Comparison of ENCODE assay signal across 1 cellular context in genomic region chr15:30992073-30992363, GRCh38.
TF ChIP-seq lines count a peak whose summit lies in the region.

No MANE protein-coding gene starts in this region.

TF ChIP-seq in HepG2, 621 proteins besides CTCF, POLR2A, EP300 and RAD21 (continued from another document and continues in another):
- TF ChIP-seq, protein P1, sequence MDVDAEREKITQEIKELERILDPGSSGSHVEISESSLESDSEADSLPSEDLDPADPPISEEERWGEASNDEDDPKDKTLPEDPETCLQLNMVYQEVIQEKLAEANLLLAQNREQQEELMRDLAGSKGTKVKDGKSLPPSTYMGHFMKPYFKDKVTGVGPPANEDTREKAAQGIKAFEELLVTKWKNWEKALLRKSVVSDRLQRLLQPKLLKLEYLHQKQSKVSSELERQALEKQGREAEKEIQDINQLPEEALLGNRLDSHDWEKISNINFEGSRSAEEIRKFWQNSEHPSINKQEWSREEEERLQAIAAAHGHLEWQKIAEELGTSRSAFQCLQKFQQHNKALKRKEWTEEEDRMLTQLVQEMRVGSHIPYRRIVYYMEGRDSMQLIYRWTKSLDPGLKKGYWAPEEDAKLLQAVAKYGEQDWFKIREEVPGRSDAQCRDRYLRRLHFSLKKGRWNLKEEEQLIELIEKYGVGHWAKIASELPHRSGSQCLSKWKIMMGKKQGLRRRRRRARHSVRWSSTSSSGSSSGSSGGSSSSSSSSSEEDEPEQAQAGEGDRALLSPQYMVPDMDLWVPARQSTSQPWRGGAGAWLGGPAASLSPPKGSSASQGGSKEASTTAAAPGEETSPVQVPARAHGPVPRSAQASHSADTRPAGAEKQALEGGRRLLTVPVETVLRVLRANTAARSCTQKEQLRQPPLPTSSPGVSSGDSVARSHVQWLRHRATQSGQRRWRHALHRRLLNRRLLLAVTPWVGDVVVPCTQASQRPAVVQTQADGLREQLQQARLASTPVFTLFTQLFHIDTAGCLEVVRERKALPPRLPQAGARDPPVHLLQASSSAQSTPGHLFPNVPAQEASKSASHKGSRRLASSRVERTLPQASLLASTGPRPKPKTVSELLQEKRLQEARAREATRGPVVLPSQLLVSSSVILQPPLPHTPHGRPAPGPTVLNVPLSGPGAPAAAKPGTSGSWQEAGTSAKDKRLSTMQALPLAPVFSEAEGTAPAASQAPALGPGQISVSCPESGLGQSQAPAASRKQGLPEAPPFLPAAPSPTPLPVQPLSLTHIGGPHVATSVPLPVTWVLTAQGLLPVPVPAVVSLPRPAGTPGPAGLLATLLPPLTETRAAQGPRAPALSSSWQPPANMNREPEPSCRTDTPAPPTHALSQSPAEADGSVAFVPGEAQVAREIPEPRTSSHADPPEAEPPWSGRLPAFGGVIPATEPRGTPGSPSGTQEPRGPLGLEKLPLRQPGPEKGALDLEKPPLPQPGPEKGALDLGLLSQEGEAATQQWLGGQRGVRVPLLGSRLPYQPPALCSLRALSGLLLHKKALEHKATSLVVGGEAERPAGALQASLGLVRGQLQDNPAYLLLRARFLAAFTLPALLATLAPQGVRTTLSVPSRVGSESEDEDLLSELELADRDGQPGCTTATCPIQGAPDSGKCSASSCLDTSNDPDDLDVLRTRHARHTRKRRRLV (CRISPR knock-in tag; IDR thresholded peaks at IDR 0.05), result no peak
- TF ChIP-seq NFATC3 (CRISPR knock-in tag; IDR thresholded peaks at IDR 0.05) (no peak), PRDM10 (CRISPR knock-in tag; IDR thresholded peaks at IDR 0.05; ENCODE audit: low read depth) (no peak), NPAS2 (CRISPR knock-in tag; IDR thresholded peaks at IDR 0.05; ENCODE audit: borderline replicate concordance) (no peak), DMAP1 (CRISPR knock-in tag; IDR thresholded peaks at IDR 0.05) (no peak), ZNF678 (CRISPR knock-in tag; IDR thresholded peaks at IDR 0.05) (no peak), NCOR1 (IDR thresholded peaks at IDR 0.05; ENCODE audit: borderline replicate concordance, low read length) (no peak), ZNF292 (CRISPR knock-in tag; IDR thresholded peaks at IDR 0.05; ENCODE audit: borderline replicate concordance, low read depth) (no peak), KDM1A (CRISPR knock-in tag; IDR thresholded peaks at IDR 0.05) (no peak), HNF1B (CRISPR knock-in tag; IDR thresholded peaks at IDR 0.05) (0 out of 2 replicates have a peak, but pooled peaks have one; percentile 35), ZNF503 (CRISPR knock-in tag; IDR thresholded peaks at IDR 0.05) (0 out of 2 replicates have a peak, but pooled peaks have one; percentile 31), HOMEZ (CRISPR knock-in tag; IDR thresholded peaks at IDR 0.05; ENCODE audit: low read depth) (no peak), ASH2L (IDR thresholded peaks at IDR 0.05; ENCODE audit: insufficient read length, low read depth, low read length) (peak; percentile 49), SP2 (CRISPR knock-in tag; IDR thresholded peaks at IDR 0.05) (peak; percentile 42; the same call in 1 of the 2 replicates), NBN (conservative IDR thresholded peaks at IDR 0.05) (no peak), ATAD3A (CRISPR knock-in tag; IDR thresholded peaks at IDR 0.05) (no peak), JUND (CRISPR knock-in tag; IDR thresholded peaks at IDR 0.05) (no peak), FOXJ3 (CRISPR knock-in tag; IDR thresholded peaks at IDR 0.05; ENCODE audit: borderline replicate concordance) (no peak), CBX2 (IDR thresholded peaks at IDR 0.05; ENCODE audit: low read depth, low read length) (no peak), CBX2 (CRISPR knock-in tag; IDR thresholded peaks at IDR 0.05; ENCODE audit: low read depth) (no peak), ZNF496 (CRISPR knock-in tag; IDR thresholded peaks at IDR 0.05; ENCODE audit: insufficient replicate concordance) (no peak)
- TF ChIP-seq, protein P2, sequence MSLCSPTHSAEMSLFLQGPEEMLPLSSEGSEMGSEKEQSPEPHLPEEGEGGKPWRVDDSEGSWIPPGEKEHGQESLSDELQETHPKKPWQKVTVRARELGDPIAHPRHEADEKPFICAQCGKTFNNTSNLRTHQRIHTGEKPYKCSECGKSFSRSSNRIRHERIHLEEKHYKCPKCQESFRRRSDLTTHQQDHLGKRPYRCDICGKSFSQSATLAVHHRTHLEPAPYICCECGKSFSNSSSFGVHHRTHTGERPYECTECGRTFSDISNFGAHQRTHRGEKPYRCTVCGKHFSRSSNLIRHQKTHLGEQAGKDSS (CRISPR knock-in tag; IDR thresholded peaks at IDR 0.05; ENCODE audit: borderline replicate concordance, low read depth), result no peak
- TF ChIP-seq, protein P3, sequence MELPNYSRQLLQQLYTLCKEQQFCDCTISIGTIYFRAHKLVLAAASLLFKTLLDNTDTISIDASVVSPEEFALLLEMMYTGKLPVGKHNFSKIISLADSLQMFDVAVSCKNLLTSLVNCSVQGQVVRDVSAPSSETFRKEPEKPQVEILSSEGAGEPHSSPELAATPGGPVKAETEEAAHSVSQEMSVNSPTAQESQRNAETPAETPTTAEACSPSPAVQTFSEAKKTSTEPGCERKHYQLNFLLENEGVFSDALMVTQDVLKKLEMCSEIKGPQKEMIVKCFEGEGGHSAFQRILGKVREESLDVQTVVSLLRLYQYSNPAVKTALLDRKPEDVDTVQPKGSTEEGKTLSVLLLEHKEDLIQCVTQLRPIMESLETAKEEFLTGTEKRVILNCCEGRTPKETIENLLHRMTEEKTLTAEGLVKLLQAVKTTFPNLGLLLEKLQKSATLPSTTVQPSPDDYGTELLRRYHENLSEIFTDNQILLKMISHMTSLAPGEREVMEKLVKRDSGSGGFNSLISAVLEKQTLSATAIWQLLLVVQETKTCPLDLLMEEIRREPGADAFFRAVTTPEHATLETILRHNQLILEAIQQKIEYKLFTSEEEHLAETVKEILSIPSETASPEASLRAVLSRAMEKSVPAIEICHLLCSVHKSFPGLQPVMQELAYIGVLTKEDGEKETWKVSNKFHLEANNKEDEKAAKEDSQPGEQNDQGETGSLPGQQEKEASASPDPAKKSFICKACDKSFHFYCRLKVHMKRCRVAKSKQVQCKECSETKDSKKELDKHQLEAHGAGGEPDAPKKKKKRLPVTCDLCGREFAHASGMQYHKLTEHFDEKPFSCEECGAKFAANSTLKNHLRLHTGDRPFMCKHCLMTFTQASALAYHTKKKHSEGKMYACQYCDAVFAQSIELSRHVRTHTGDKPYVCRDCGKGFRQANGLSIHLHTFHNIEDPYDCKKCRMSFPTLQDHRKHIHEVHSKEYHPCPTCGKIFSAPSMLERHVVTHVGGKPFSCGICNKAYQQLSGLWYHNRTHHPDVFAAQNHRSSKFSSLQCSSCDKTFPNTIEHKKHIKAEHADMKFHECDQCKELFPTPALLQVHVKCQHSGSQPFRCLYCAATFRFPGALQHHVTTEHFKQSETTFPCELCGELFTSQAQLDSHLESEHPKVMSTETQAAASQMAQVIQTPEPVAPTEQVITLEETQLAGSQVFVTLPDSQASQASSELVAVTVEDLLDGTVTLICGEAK (IDR thresholded peaks at IDR 0.05), result no peak
- TF ChIP-seq, protein P3 (CRISPR knock-in tag; IDR thresholded peaks at IDR 0.05), result no peak
- TF ChIP-seq, protein P4, sequence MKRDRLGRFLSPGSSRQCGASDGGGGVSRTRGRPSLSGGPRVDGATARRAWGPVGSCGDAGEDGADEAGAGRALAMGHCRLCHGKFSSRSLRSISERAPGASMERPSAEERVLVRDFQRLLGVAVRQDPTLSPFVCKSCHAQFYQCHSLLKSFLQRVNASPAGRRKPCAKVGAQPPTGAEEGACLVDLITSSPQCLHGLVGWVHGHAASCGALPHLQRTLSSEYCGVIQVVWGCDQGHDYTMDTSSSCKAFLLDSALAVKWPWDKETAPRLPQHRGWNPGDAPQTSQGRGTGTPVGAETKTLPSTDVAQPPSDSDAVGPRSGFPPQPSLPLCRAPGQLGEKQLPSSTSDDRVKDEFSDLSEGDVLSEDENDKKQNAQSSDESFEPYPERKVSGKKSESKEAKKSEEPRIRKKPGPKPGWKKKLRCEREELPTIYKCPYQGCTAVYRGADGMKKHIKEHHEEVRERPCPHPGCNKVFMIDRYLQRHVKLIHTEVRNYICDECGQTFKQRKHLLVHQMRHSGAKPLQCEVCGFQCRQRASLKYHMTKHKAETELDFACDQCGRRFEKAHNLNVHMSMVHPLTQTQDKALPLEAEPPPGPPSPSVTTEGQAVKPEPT (CRISPR knock-in tag; IDR thresholded peaks at IDR 0.05; ENCODE audit: low read depth), result no peak
